ENCODE assay signal across 21 cellular contexts in the genomic region with DNA sequence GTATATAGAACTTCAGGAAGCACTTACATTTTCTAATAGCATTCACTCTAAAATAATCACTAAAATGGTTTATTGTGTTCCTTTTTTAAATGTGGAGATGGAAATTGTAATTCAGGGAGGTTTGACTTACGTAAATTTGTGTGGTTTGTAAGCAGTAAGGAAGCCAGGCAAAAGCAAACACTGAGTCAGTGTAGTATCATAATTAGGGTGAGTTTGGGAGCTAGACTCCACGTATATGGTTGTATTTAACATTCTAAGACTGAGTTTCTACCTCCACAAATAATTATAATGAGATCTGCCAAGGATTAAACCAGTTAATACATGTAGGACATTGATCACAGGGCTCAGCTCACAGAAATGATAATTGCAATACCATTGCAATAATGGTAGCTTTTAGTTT.
"Had no signal": no experiment of that assay in that cellular context is flagged by ENCODE, and none has a peak within 500 bp of the region (broad histone marks: within the 10 kb centered on the region; RNA-seq: fewer than 3 reads in every experiment).

No MANE protein-coding gene starts in this region.

- H3K27me3 ChIP-seq: body of pancreas, Peyer's patch had no signal

- DNase-seq: activated CD4-positive, alpha-beta T cell treated with anti-CD3 and anti-CD28 coated beads, Interleukin-2, amount 10 ng/mL, durations not matched to agents 24 days and 14 days; activated CD4-positive, alpha-beta T cell treated with anti-CD3 and anti-CD28 coated beads, Interleukin-2, amount 50 U/mL, for 48 hours; activated CD4-positive, CD25-positive, alpha-beta regulatory T cell treated with anti-CD3 and anti-CD28 coated beads, Interleukin-2, amount 50 U/mL, for 72 hours; activated CD8-positive, alpha-beta memory T cell treated with anti-CD3 and anti-CD28 coated beads, Interleukin-2, amount 10 ng/mL, durations not matched to agents 7 days and 5 days; activated effector memory CD4-positive, alpha-beta T cell treated with Interleukin-2 at 50 U/mL for 16 hours; activated naive CD4-positive, alpha-beta T cell; activated T-cell treated with anti-CD3 and anti-CD28 coated beads, Interleukin-2, amount 50 U/mL, for 24 hours; aorta; body of pancreas; KG1; NCI-H1105; NCI-H1436; NCI-H1694 treated with DMSO at 0.1 percent for 48 hours; NCI-H2081; NCI-H446; NCI-H524 treated with DMSO at 0.1 percent for 48 hours; NCI-H748 treated with DMSO at 0.1 percent for 48 hours; NK-92 treated with Interleukin-12 subunit alpha and Interleukin-12 subunit beta, amount 100 ng/mL, for 24 hours; OCI-M1; Peyer's patch; SHP77 treated with DMSO at 0.1 percent for 48 hours had no signal

- ATAC-seq: activated CD8-positive, alpha-beta memory T cell treated with anti-CD3 and anti-CD28 coated beads, Interleukin-2, amount 10 ng/mL, durations not matched to agents 7 days and 5 days; body of pancreas had no signal

- H3K9me3 ChIP-seq: body of pancreas, Peyer's patch had no signal

- H3K4me1 ChIP-seq: body of pancreas, Peyer's patch had no signal

- H3K27ac ChIP-seq: body of pancreas, Peyer's patch had no signal

- H3K4me3 ChIP-seq: body of pancreas, Peyer's patch had no signal

- H3K36me3 ChIP-seq: Peyer's patch had no signal
